In genomic region chr5:114361724-114362196, GRCh38 we compare ENCODE assay signal across 8 cellular contexts. TPM values are rescaled to one million over a fixed set of nuclear protein-coding genes. Genes with fewer than 3 reads are reported as not detected.
DNase-seq lines count a peak whose midpoint lies in the region; ATAC-seq, FAIRE-seq and TF ChIP-seq lines count a peak whose summit lies in the region.

TSS of gene KCNN2 (plus strand) at chr5:114362070. CDS start at chr5:114362140, 70 bp downstream.

- peaks cover 0 to 60% (median 16%) of the 10 kb centered on the region in 9 donors for H3K27me3 ChIP-seq in heart left ventricle
- peaks cover 15% of the 10 kb centered on the region for H3K27me3 ChIP-seq in trophoblast cell (ENCODE audit: insufficient read depth, low read length)

- peak within 1 kb of the TSS; percentile 82 for H2AFZ ChIP-seq in trophoblast cell (ENCODE audit: insufficient read depth, low read length, poor library complexity)

- peak within 1 kb of the TSS; percentile 97 for H3K4me3 Mint-ChIP-seq in HFFc6
- peak within 1 kb of the TSS; percentile 70 for H3K4me3 Mint-ChIP-seq in activated naive CD8-positive, alpha-beta T cell treated with anti-CD3 and anti-CD28 coated beads for 36 hours

- peak within 1 kb of the TSS; percentile 74 for H3K27ac Mint-ChIP-seq in HFFc6
- no peak within 1 kb of the TSS for H3K27ac Mint-ChIP-seq in activated naive CD8-positive, alpha-beta T cell treated with anti-CD3 and anti-CD28 coated beads for 36 hours

- intact Hi-C loops in heart left ventricle (cut with DNase I): loop anchor here in 7 of 10 donors (2.0 to 10.0 kb wide), 5 partner anchors 83 to 259 kb away; no protein-coding TSS in a partner anchor

- FAIRE-seq in GM12891 (lab: Jason Lieb, UNC) (no peak), H54 (lab: Jason Lieb, UNC) (no peak)

- DNase-seq in GM12891 (ENCODE audit: insufficient read length, low spot score) (peak; percentile 48), HFFc6 (peak; percentile 92), NCI-H2081 treated with DMSO at 0.1 percent for 48 hours (lab: John Stamatoyannopoulos, UW) (peak; percentile 65), heart left ventricle (peak; percentile 87 to 91 (median 90)), trophoblast cell (peak; percentile 22 to 39), H54 (ENCODE audit: insufficient read length, low spot score) (no peak), NAMALWA (ENCODE audit: low spot score) (no peak)
- DNase-seq in activated naive CD8-positive, alpha-beta T cell treated with anti-CD3 and anti-CD28 coated beads for 36 hours: peak; percentile 8

- no peak within 1 kb of the TSS for H3K23ac ChIP-seq in trophoblast cell (ENCODE audit: low read length)

- no peak within 1 kb of the TSS for H4K91ac ChIP-seq in trophoblast cell (ENCODE audit: low read depth, low read length)

- H3K4me2 ChIP-seq in trophoblast cell (ENCODE audit: low read length): peak within 1 kb of the TSS; percentile 100

- H3K4me1 Mint-ChIP-seq in HFFc6 (ENCODE audit: low read depth): peaks cover 42% of the 10 kb centered on the region
- peaks cover 6% of the 10 kb centered on the region for H3K4me1 Mint-ChIP-seq in activated naive CD8-positive, alpha-beta T cell treated with anti-CD3 and anti-CD28 coated beads for 36 hours

- H3K9me3 ChIP-seq in heart left ventricle (no peaks in the 10 kb centered on the region), trophoblast cell (ENCODE audit: insufficient read depth, low read depth, low read length) (no peaks in the 10 kb centered on the region)

- peak; percentile 96 to 99 (median 98) for ATAC-seq in heart left ventricle

- peak within 1 kb of the TSS; percentile 51 to 95 (median 72) for H3K4me3 ChIP-seq in heart left ventricle
- H3K4me3 ChIP-seq in trophoblast cell (ENCODE audit: low read depth, low read length): peak within 1 kb of the TSS; percentile 85

- H3K79me1 ChIP-seq in trophoblast cell (ENCODE audit: low read length): peaks cover 2% of the 10 kb centered on the region

- H2BK120ac ChIP-seq in trophoblast cell (ENCODE audit: insufficient read depth, low read length, poor library complexity): no peak within 1 kb of the TSS

- H2BK5ac ChIP-seq in trophoblast cell (ENCODE audit: low read depth, low read length, poor library complexity): no peak within 1 kb of the TSS

- H3K4ac ChIP-seq in trophoblast cell (ENCODE audit: low read depth, low read length): no peak within 1 kb of the TSS

- no peak; the same call in 1 of the 2 replicates for TF ChIP-seq CTCF in HFFc6 (IDR thresholded peaks at IDR 0.05)
- no peak for TF ChIP-seq CTCF in heart left ventricle (IDR thresholded peaks at IDR 0.05)

- H2AK5ac ChIP-seq in trophoblast cell (ENCODE audit: low read length): no peak within 1 kb of the TSS

- peaks cover 0 to 38% (median 15%) of the 10 kb centered on the region in 12 donors for H3K4me1 ChIP-seq in heart left ventricle
- H3K4me1 ChIP-seq in trophoblast cell (ENCODE audit: control insufficient read depth in 1 of 2, insufficient read depth in 2 of 2, low read length in 2 of 2): peaks cover 8 to 11% of the 10 kb centered on the region in 2 experiments

- H3K27me3 Mint-ChIP-seq in HFFc6 (ENCODE audit: insufficient read depth): peaks cover 11% of the 10 kb centered on the region; the same call in 1 of the 2 replicates
- peaks cover 54% of the 10 kb centered on the region for H3K27me3 Mint-ChIP-seq in activated naive CD8-positive, alpha-beta T cell treated with anti-CD3 and anti-CD28 coated beads for 36 hours

- H3K36me3 Mint-ChIP-seq in HFFc6 (ENCODE audit: low read depth): peaks cover 13% of the 10 kb centered on the region; the same call in 1 of the 2 replicates
- no peaks in the 10 kb centered on the region for H3K36me3 Mint-ChIP-seq in activated naive CD8-positive, alpha-beta T cell treated with anti-CD3 and anti-CD28 coated beads for 36 hours

- H3K79me2 ChIP-seq in trophoblast cell (ENCODE audit: control insufficient read depth, insufficient read depth, low read length, poor library complexity): no peaks in the 10 kb centered on the region

- peak within 1 kb of the TSS in 10 of 12 donors; percentile 45 to 80 (median 70) for H3K27ac ChIP-seq in heart left ventricle
- no peak within 1 kb of the TSS for H3K27ac ChIP-seq in trophoblast cell (ENCODE audit: low read depth, low read length)

- peak within 1 kb of the TSS; percentile 46 for H4K8ac ChIP-seq in trophoblast cell (ENCODE audit: low read depth, low read length)

- H3K36me3 ChIP-seq in heart left ventricle (no peaks in the 10 kb centered on the region), trophoblast cell (ENCODE audit: control insufficient read depth in 1 of 2, insufficient read depth in 2 of 2, low read length in 2 of 2) (no peaks in the 10 kb centered on the region)

- H4K12ac ChIP-seq in trophoblast cell (ENCODE audit: low read depth, low read length): peak within 1 kb of the TSS; percentile 22

- no peaks in the 10 kb centered on the region for H3K9me3 Mint-ChIP-seq in HFFc6
- no peaks in the 10 kb centered on the region for H3K9me3 Mint-ChIP-seq in activated naive CD8-positive, alpha-beta T cell treated with anti-CD3 and anti-CD28 coated beads for 36 hours

- H3K18ac ChIP-seq in trophoblast cell (ENCODE audit: low read length): peak within 1 kb of the TSS; percentile 18

- 0 to 1% (median 1%) methylated on average over 24 to 33 of the region's 33 CpGs for WGBS in heart left ventricle, 4 donors
- no CpG with 5 or more reads among the region's 33 CpGs for WGBS in trophoblast cell (ENCODE audit: extremely low coverage, insufficient coverage, insufficient read length)

- peak within 1 kb of the TSS; percentile 80 for H3K9ac ChIP-seq in trophoblast cell (ENCODE audit: low read length)

- H2BK12ac ChIP-seq in trophoblast cell (ENCODE audit: low read length): no peak within 1 kb of the TSS

- TF ChIP-seq POLR2A in GM12891 (IDR thresholded peaks at IDR 0.05; ENCODE audit: low read depth, low read length): no peak
- TF ChIP-seq POLR2A in heart left ventricle (IDR thresholded peaks at IDR 0.05): peak in 1 of 2 donors; percentile 35
- TF ChIP-seq POLR2A in H54 (IDR thresholded peaks at IDR 0.05; ENCODE audit: low read depth, low read length): no peak

- H3K14ac ChIP-seq in trophoblast cell (ENCODE audit: low read length): no peak within 1 kb of the TSS

TF ChIP-seq in GM12891, 5 proteins besides CTCF, POLR2A, EP300 and RAD21:
- no peak for TF ChIP-seq POLR2AphosphoS5 (IDR thresholded peaks at IDR 0.05; ENCODE audit: low read depth, low read length)
- TF ChIP-seq SPI1 (IDR thresholded peaks at IDR 0.05; ENCODE audit: low read depth, low read length): no peak
- no peak for TF ChIP-seq TAF1 (IDR thresholded peaks at IDR 0.05; ENCODE audit: low read depth, low read length)
- no peak for TF ChIP-seq PAX5 (IDR thresholded peaks at IDR 0.05; ENCODE audit: insufficient read depth, low read length, severe bottlenecking)
- TF ChIP-seq POU2F2 (IDR thresholded peaks at IDR 0.05; ENCODE audit: low read depth, low read length): no peak
TF ChIP-seq in GM12891: peak in this region for 0.

RNA-seq across cellular contexts. Expression of gene KCNN2, which starts in this region (rescaled TPM):
- polyA plus RNA-seq in GM12891 (2012; ENCODE audit: low read depth, missing spikeins): 0.18 TPM
- 10 to 100 TPM; 13.9 to 51.6 (median 47.0) TPM for total RNA-seq in HFFc6 (2021; fragmentation: NEBNext Ultra II Directional; extraction: Animal tissue kit (Norgen Biotek cat#: 25700))
- total RNA-seq in activated naive CD8-positive, alpha-beta T cell treated with anti-CD3 and anti-CD28 coated beads for 36 hours: not detected
- total RNA-seq in heart left ventricle: 10 to 100 TPM in 2 of 9 donors, 1 to 10 TPM in 7; 4.7 to 11.6 (median 6.7) TPM
- polyA plus RNA-seq in heart left ventricle: 1 to 10 TPM; 1.2 to 9.6 TPM
- polyA plus RNA-seq in trophoblast cell (2013): 0.99 and 1.0 TPM in 2 replicates

Comparison
In these comparisons a context has a peak if more than half of its experiments do, and no peak if none do; other contexts are left out.
1. RNA of gene KCNN2 (total RNA-seq): 13.9 to 51.6 TPM in HFFc6 and 4.7 to 11.6 TPM in heart left ventricle; not detected in activated naive CD8-positive, alpha-beta T cell treated with anti-CD3 and anti-CD28 coated beads for 36 hours; every median in the first group is over 4 times any median in the second.
2. Peak in DNase-seq in activated naive CD8-positive, alpha-beta T cell treated with anti-CD3 and anti-CD28 coated beads for 36 hours; RNA of the gene not detected or under 1 TPM.
3. DNase-seq: peak in GM12891 (single experiment), HFFc6 (single experiment), NCI-H2081 treated with DMSO at 0.1 percent for 48 hours (single experiment), heart left ventricle (5 of 5) and trophoblast cell (2 of 2); none in H54 (single experiment) and NAMALWA (single experiment).